In the genomic region with DNA sequence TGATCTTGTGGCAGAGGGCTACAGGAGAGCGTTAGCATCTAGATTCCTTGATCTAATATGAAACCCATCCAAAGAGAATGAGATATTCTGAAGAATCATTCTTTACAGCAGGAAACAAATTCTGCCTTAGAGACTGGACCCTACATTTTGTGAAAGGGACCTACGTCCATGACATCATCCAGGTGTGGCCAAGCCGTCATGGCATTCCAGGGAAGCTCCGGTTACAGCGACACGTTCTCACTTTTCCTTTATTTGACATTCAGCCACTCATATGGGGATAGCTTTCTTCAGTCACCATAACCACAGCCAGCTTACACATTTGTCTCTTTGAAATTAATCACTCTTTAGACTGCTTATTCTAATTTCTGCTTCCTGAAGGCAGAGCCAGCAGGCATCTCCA, we compare ENCODE assay signal across 13 cellular contexts.
"Had no signal": no experiment of that assay in that cellular context is flagged by ENCODE, and none has a peak within 500 bp of the region (broad histone marks: within the 10 kb centered on the region; RNA-seq: fewer than 3 reads in every experiment).

No MANE protein-coding gene starts in this region.

- H3K9me3 ChIP-seq: left lung had no signal

- H3K4me1 ChIP-seq: left lung, parathyroid adenoma, tibial nerve had no signal

- H3K27ac ChIP-seq: left lung, parathyroid adenoma, tibial nerve had no signal

- H3K36me3 ChIP-seq: left lung, tibial nerve had no signal

- H3K4me3 ChIP-seq: left lung, tibial nerve had no signal

- H3K27me3 ChIP-seq: tibial nerve had no signal

- DNase-seq: activated CD4-positive, alpha-beta T cell treated with anti-CD3 and anti-CD28 coated beads for 1 hour; activated CD4-positive, alpha-beta T cell treated with anti-CD3 and anti-CD28 coated beads, Interleukin-2, amount 50 U/mL, for 4 hours; activated naive CD4-positive, alpha-beta T cell treated with anti-CD3 and anti-CD28 coated beads, Interleukin-2, amount 10 ng/mL, durations not matched to agents 7 days and 5 days; endodermal cell; islet precursor cell; left lung; mammary epithelial cell; naive B cell; stimulated activated CD4-positive, alpha-beta T cell treated with anti-CD3 and anti-CD28 coated beads, Interleukin-12 subunit alpha, Interleukin-12 subunit beta, amount 100 ng/mL, for 4 hours; stimulated activated CD4-positive, alpha-beta T cell treated with anti-CD3 and anti-CD28 coated beads, Interleukin-2, amount 100 ng/mL, for 24 hours had no signal

- ATAC-seq: activated T-helper 17 cell treated with anti-CD3 and anti-CD28 coated beads, Interleukin-2, amount 50 U/mL, for 72 hours; left lung had no signal

- H3K9ac ChIP-seq: parathyroid adenoma had no signal

- H2AFZ ChIP-seq: parathyroid adenoma had no signal
